1 cellular context compared by ENCODE assay signal in genomic region chr17:39688475-39688835, GRCh38.
TF ChIP-seq lines count a peak whose summit lies in the region.

No MANE protein-coding gene starts in this region.

TF ChIP-seq in WTC11, 78 proteins besides CTCF, POLR2A, EP300 and RAD21 (continued from another document):
- no peak for TF ChIP-seq AFF4 (CRISPR knock-in tag; IDR thresholded peaks at IDR 0.05; ENCODE audit: borderline replicate concordance)
- no peak for TF ChIP-seq ATF3 (CRISPR knock-in tag; conservative IDR thresholded peaks at IDR 0.05)
- no peak for TF ChIP-seq HMGA2 (CRISPR knock-in tag; IDR thresholded peaks at IDR 0.05)
- no peak for TF ChIP-seq NFYB (CRISPR knock-in tag; conservative IDR thresholded peaks at IDR 0.05; ENCODE audit: low read depth)
- no peak for TF ChIP-seq GTF2I (CRISPR knock-in tag; conservative IDR thresholded peaks at IDR 0.05)
- TF ChIP-seq ZNF423 (CRISPR knock-in tag; IDR thresholded peaks at IDR 0.05) = no peak
- TF ChIP-seq, protein P1, sequence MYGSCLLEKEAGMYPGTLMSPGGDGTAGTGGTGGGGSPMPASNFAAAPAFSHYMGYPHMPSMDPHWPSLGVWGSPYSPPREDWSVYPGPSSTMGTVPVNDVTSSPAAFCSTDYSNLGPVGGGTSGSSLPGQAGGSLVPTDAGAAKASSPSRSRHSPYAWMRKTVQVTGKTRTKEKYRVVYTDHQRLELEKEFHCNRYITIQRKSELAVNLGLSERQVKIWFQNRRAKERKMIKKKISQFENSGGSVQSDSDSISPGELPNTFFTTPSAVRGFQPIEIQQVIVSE (CRISPR knock-in tag; IDR thresholded peaks at IDR 0.05; ENCODE audit: borderline replicate concordance) = no peak
- no peak for TF ChIP-seq IRF1 (CRISPR knock-in tag; IDR thresholded peaks at IDR 0.05)
- no peak for TF ChIP-seq ZNF416 (CRISPR knock-in tag; IDR thresholded peaks at IDR 0.05)
TF ChIP-seq in WTC11: peak in this region for 0.
